Comparison of ENCODE assay signal across 8 cellular contexts in genomic region chr15:73972984-73973682, GRCh38. TPM values are rescaled to one million over a fixed set of nuclear protein-coding genes. Genes with fewer than 3 reads are reported as not detected.
DNase-seq lines count a peak whose midpoint lies in the region; ATAC-seq and TF ChIP-seq lines count a peak whose summit lies in the region.

No MANE protein-coding gene starts in this region.

- TF ChIP-seq CTCF in sigmoid colon (IDR thresholded peaks at IDR 0.05), result peak; percentile 85 to 88 (median 88)

- H3K4me3 ChIP-seq in sigmoid colon, result peak overlapping the region in 3 of 4 donors; percentile 21 to 32 (median 24)

- no peak overlapping the region for H3K27ac ChIP-seq in sigmoid colon

- no peak for ATAC-seq in HG03378 (IDR thresholded peaks at IDR 0.05; ENCODE audit: unreplicated experiment)

- WGBS in sigmoid colon, 2 donors, result 26 to 32% methylated on average over 26 of the region's 26 CpGs

- H3K4me1 ChIP-seq in sigmoid colon, result peaks cover 0 to 11% (median 10%) of the 10 kb centered on the region in 4 donors

- H3K36me3 ChIP-seq in sigmoid colon, result no peaks in the 10 kb centered on the region

- TF ChIP-seq POLR2A in sigmoid colon (IDR thresholded peaks at IDR 0.05), result no peak

- DNase-seq in NCI-H1436 (lab: John Stamatoyannopoulos, UW) (peak; percentile 81), NCI-H1436 treated with DMSO at 0.1 percent for 48 hours (lab: John Stamatoyannopoulos, UW) (no peak), NCI-H1694 (lab: John Stamatoyannopoulos, UW) (peak; percentile 71), T-helper 9 cell (peak; percentile 67), anterior cingulate cortex (lab: John Stamatoyannopoulos, UW) (peak in 54 of 58 donors; percentile 14 to 83 (median 58)), hepatic stellate cell (ENCODE audit: low spot score) (peak; percentile 79), sigmoid colon (peak; percentile 92)

- intact Hi-C loops in sigmoid colon (cut with DNase I), result loop anchor here (1.0 to 10.0 kb wide), 3 partner anchors 64 to 349 kb away; partner anchors contain the start of gene ISLR2

- no peaks in the 10 kb centered on the region for H3K9me3 ChIP-seq in sigmoid colon

- no peaks in the 10 kb centered on the region for H3K27me3 ChIP-seq in sigmoid colon

- TF ChIP-seq EP300 in sigmoid colon (IDR thresholded peaks at IDR 0.05), result no peak

RNA-seq across cellular contexts. Expression of gene STOML1, which starts 19.0 kb away (rescaled TPM):
- total RNA-seq in sigmoid colon, result 10 to 100 TPM in 3 of 4 donors, 1 to 10 TPM in 1; 10.0 to 17.8 (median 13.8) TPM
- polyA plus RNA-seq in sigmoid colon, result 10 to 100 TPM in 1 of 3 donors, 1 to 10 TPM in 2; 3.5 to 18.5 (median 4.2) TPM

RNA-seq across cellular contexts. Expression of gene PML, which starts 21.4 kb away (rescaled TPM):
- 100 to 1,000 TPM in 1 of 4 donors, 10 to 100 TPM in 3; 43.3 to 129 (median 60.0) TPM for total RNA-seq in sigmoid colon
- 10 to 100 TPM in 1 of 3 donors, 1 to 10 TPM in 2; 9.6 to 36.4 (median 9.7) TPM for polyA plus RNA-seq in sigmoid colon

RNA-seq across cellular contexts. Expression of gene LOXL1, which starts 46.9 kb away (rescaled TPM):
- 10 to 100 TPM in 3 of 4 donors, 1 to 10 TPM in 1; 7.6 to 27.7 (median 14.6) TPM for total RNA-seq in sigmoid colon
- polyA plus RNA-seq in sigmoid colon, result 1 to 10 TPM in 2 of 3 donors, not detected in 1; 3.0 to 7.4 TPM
